In the genomic region with DNA sequence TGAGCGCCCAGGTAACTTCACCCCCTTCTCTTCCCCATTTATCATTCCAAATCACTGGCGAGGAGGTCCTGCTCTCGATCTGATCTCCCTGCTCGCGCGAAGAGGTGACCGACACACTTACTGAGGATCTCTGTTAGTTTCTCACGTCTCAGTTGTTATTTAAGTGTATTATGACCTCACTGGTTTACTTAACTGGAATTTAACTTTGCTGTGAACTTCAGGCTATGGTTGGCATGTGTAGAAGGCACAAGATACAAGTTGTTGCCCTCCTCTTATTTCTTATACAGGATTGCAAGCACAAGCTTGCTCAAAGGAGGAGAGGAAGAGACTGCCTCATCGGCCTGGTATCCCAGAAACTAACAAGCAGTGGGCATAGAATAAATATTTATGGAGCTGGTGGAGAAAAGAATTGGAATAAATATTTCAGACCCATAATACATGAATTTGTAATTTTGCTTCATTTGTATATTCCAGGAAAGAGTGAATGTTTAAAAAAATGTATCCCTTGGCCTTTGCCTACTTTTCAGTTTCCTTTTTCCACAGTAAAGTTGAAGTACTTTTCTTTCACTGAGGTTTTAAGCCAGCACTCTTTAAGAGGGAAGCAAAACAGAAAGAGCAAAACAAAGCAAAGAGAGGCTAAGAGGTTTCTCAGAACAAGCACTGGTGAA, we compare ENCODE assay signal across 8 cellular contexts. TPM values are rescaled to one million over a fixed set of nuclear protein-coding genes. Genes with fewer than 3 reads are reported as not detected.
DNase-seq lines count a peak whose midpoint lies in the region; ATAC-seq and TF ChIP-seq lines count a peak whose summit lies in the region.

No MANE protein-coding gene starts in this region.

- no peaks in the 10 kb centered on the region for H3K9me3 Mint-ChIP-seq in activated naive CD4-positive, alpha-beta T cell treated with anti-CD3 and anti-CD28 coated beads, Interleukin-2, amount 10 ng/mL, durations not matched to agents 7 days and 5 days

- H3K27me3 ChIP-seq in adrenal gland (no peaks in the 10 kb centered on the region), rectal smooth muscle tissue (ENCODE audit: control insufficient read depth, insufficient read depth, low read length) (no peaks in the 10 kb centered on the region)

- 7 to 15% (median 11%) methylated on average over 9 of the region's 9 CpGs for WGBS in adrenal gland, 4 donors

- intact Hi-C loops in adrenal gland (cut with DNase I): loop anchor here in 1 of 2 donors (10.0 kb wide), 1 partner anchor 151 kb away; no protein-coding TSS in a partner anchor

- no peaks in the 10 kb centered on the region for H3K36me3 ChIP-seq in adrenal gland (replicated peaks in 1 of 2)
- no peaks in the 10 kb centered on the region for H3K36me3 ChIP-seq in rectal smooth muscle tissue (ENCODE audit: control insufficient read depth, insufficient read depth, low read length)

- CTCF ChIA-PET in activated naive CD4-positive, alpha-beta T cell treated with anti-CD3 and anti-CD28 coated beads, Interleukin-2, amount 10 ng/mL, durations not matched to agents 7 days and 5 days (lab: Charles Lee): interaction anchor here (1.3 kb wide), 1 partner anchor 12 kb away, joined by 4 read pairs; no protein-coding TSS in a partner anchor

- DNase-seq in activated naive CD4-positive, alpha-beta T cell treated with anti-CD3 and anti-CD28 coated beads, Interleukin-2, amount 10 ng/mL, durations not matched to agents 7 days and 5 days: no peak
- no peak for DNase-seq in activated naive CD4-positive, alpha-beta T cell (lab: John Stamatoyannopoulos, UW)
- DNase-seq in adrenal gland: peak in 3 of 7 donors; percentile 20 to 37 (median 20)
- peak; percentile 61 to 75 for DNase-seq in hippocampal formation (lab: John Stamatoyannopoulos, UW)
- no peak for DNase-seq in central memory CD4-positive, alpha-beta T cell

- H3K27me3 Mint-ChIP-seq in activated naive CD4-positive, alpha-beta T cell treated with anti-CD3 and anti-CD28 coated beads, Interleukin-2, amount 10 ng/mL, durations not matched to agents 7 days and 5 days: peaks cover 47% of the 10 kb centered on the region

- no peak overlapping the region for H3K27ac Mint-ChIP-seq in activated naive CD4-positive, alpha-beta T cell treated with anti-CD3 and anti-CD28 coated beads, Interleukin-2, amount 10 ng/mL, durations not matched to agents 7 days and 5 days

- H3K4me1 ChIP-seq in adrenal gland (replicated peaks in 1 of 2) (peaks cover 16 to 38% of the 10 kb centered on the region in 2 donors), rectal smooth muscle tissue (ENCODE audit: control insufficient read depth, insufficient read depth, low read length) (peaks cover 21% of the 10 kb centered on the region)

- ATAC-seq in GM21737 (IDR thresholded peaks at IDR 0.05; ENCODE audit: unreplicated experiment) (no peak), HG03097 (IDR thresholded peaks at IDR 0.05; ENCODE audit: low FRiP score, unreplicated experiment) (no peak)

- H3K36me3 Mint-ChIP-seq in activated naive CD4-positive, alpha-beta T cell treated with anti-CD3 and anti-CD28 coated beads, Interleukin-2, amount 10 ng/mL, durations not matched to agents 7 days and 5 days: peaks cover 2% of the 10 kb centered on the region

- TF ChIP-seq CTCF in adrenal gland (IDR thresholded peaks at IDR 0.05): no peak

- H3K9ac ChIP-seq in rectal smooth muscle tissue (ENCODE audit: low read length): peak overlapping the region; percentile 66

- peak overlapping the region; percentile 56 to 96 (median 92) for H3K27ac ChIP-seq in adrenal gland
- peak overlapping the region; percentile 96 for H3K27ac ChIP-seq in rectal smooth muscle tissue (ENCODE audit: low read depth, low read length)

- peak overlapping the region; percentile 61 for H3K4me3 Mint-ChIP-seq in activated naive CD4-positive, alpha-beta T cell treated with anti-CD3 and anti-CD28 coated beads, Interleukin-2, amount 10 ng/mL, durations not matched to agents 7 days and 5 days

- H3K4me3 ChIP-seq in adrenal gland: peak overlapping the region; percentile 42 to 96 (median 61)
- peak overlapping the region; percentile 84 for H3K4me3 ChIP-seq in rectal smooth muscle tissue (ENCODE audit: low read length)

- no peak for TF ChIP-seq POLR2A in adrenal gland (IDR thresholded peaks at IDR 0.05)

- H3K4me1 Mint-ChIP-seq in activated naive CD4-positive, alpha-beta T cell treated with anti-CD3 and anti-CD28 coated beads, Interleukin-2, amount 10 ng/mL, durations not matched to agents 7 days and 5 days: peaks cover 35% of the 10 kb centered on the region

- H3K9me3 ChIP-seq in adrenal gland (replicated peaks in 1 of 3): no peaks in the 10 kb centered on the region

RNA-seq across cellular contexts. Expression of a gene that starts 1.3 kb away (rescaled TPM):
- 10 to 100 TPM in 6 of 8 donors, 1 to 10 TPM in 2; 7.1 to 23.0 (median 16.1) TPM for total RNA-seq in adrenal gland
- polyA plus RNA-seq in adrenal gland: 1 to 10 TPM; 5.6 to 10.0 (median 7.1) TPM

Comparison
In these comparisons a context has a peak if more than half of its experiments do, and no peak if none do; other contexts are left out.
1. DNase-seq: peak in hippocampal formation (2 of 2); none in activated naive CD4-positive, alpha-beta T cell treated with anti-CD3 and anti-CD28 coated beads, Interleukin-2, amount 10 ng/mL, durations not matched to agents 7 days and 5 days (single experiment), activated naive CD4-positive, alpha-beta T cell (0 of 4) and central memory CD4-positive, alpha-beta T cell (single experiment).